1 cellular context compared by ENCODE assay signal in genomic region chr3:13303410-13303809, GRCh38.
TF ChIP-seq lines count a peak whose summit lies in the region.

No MANE protein-coding gene starts in this region.

TF ChIP-seq in K562, 482 proteins besides CTCF, POLR2A, EP300 and RAD21:
- TF ChIP-seq KDM2B (CRISPR knock-in tag; IDR thresholded peaks at IDR 0.05) (no peak), TFAP4 (CRISPR knock-in tag; IDR thresholded peaks at IDR 0.05; ENCODE audit: borderline replicate concordance) (peak; percentile 9; the same call in 1 of the 2 replicates), RBM25 (IDR thresholded peaks at IDR 0.05; ENCODE audit: low read depth, low read length, severe bottlenecking) (peak; percentile 19), ZFP36 (IDR thresholded peaks at IDR 0.05; ENCODE audit: low read depth, low read length, partially characterized antibody) (peak; percentile 66), FOXA3 (CRISPR knock-in tag; conservative IDR thresholded peaks at IDR 0.05 in 1 of 2, IDR thresholded peaks at IDR 0.05 in 1 of 2) (peak in 1 of 2 experiments; percentile 79; a peak in 1 of 4 replicates), GABPB1 (CRISPR knock-in tag; IDR thresholded peaks at IDR 0.05) (no peak), CBFA2T2 (conservative IDR thresholded peaks at IDR 0.05) (peak; percentile 10; the same call in 1 of the 2 replicates), CBFA2T3 (IDR thresholded peaks at IDR 0.05) (peak; percentile 11; the same call in 1 of the 2 replicates), HDAC3 (IDR thresholded peaks at IDR 0.05; ENCODE audit: borderline replicate concordance, partially characterized antibody) (no peak), ZKSCAN1 (IDR thresholded peaks at IDR 0.05; ENCODE audit: low read depth, low read length) (no peak)
